Comparison of ENCODE assay signal across 8 cellular contexts in the genomic region with DNA sequence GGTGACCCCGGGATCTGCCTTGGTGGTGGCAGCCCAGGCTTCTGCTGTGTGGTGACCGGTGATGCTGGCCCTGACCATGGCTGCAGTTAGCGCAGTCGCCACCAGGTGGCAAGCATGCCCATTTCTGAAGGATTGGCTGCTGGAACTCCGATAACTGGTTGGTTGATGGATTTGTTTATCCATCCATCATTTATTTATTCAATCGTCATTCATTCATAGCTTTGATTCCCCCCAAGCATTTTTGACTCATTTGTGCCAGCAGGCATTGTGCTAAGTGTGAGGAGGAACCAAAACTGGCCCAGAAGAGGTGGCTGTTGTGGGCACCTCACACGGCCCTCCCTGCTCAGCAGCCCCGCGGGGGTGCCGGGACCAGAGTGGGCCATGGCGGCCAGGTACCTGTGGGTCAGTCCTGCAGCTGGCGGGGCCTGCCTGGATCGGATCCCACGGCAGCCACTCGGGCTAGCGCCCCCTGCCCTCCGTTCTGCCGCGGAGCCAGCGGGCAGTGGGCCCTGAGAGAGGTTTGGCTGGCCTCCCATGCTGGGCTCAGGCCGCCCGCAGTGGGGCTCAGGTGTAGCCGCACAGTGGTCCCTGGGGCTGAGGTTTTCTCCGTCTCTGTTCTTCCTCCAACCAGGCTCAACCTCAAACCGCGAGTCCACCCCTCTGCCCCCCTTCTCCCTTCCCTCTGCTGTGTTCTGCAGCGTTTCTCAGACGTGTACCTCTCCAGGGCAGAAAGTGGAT. TPM values are rescaled to one million over a fixed set of nuclear protein-coding genes. Genes with fewer than 3 reads are reported as not detected.
DNase-seq lines count a peak whose midpoint lies in the region; ATAC-seq, FAIRE-seq and TF ChIP-seq lines count a peak whose summit lies in the region.

No MANE protein-coding gene starts in this region.

- TF ChIP-seq CTCF in endothelial cell (IDR thresholded peaks at IDR 0.05; ENCODE audit: unreplicated experiment) (peak; percentile 96), mucosa of descending colon (IDR thresholded peaks at IDR 0.05) (peak; percentile 92)

- CTCF ChIA-PET in activated CD8-positive, alpha-beta memory T cell treated with anti-CD3 and anti-CD28 coated beads, Interleukin-2, amount 10 ng/mL, durations not matched to agents 7 days and 5 days (lab: Charles Lee), result interaction anchor here (0.6 to 9.0 kb wide), 12 partner anchors 9 to 280 kb away, joined by 3 to 149 read pairs (median 4); partner anchors contain the start of genes ITGA3 and PDK2

- DNase-seq in Ammon's horn (ENCODE audit: low spot score) (peak; percentile 84), H54 (ENCODE audit: insufficient read length, low spot score) (peak; percentile 75), NCI-H82 (lab: John Stamatoyannopoulos, UW) (peak; percentile 77), endothelial cell (ENCODE audit: low spot score) (peak; percentile 93), mucosa of descending colon (peak; percentile 76 to 96 (median 92))
- peak; percentile 79 for DNase-seq in activated CD8-positive, alpha-beta memory T cell treated with anti-CD3 and anti-CD28 coated beads, Interleukin-2, amount 10 ng/mL, durations not matched to agents 7 days and 5 days
- peak; percentile 48 to 69 for DNase-seq in stimulated activated CD8-positive, alpha-beta memory T cell treated with anti-CD3 and anti-CD28 coated beads, Interleukin-2, amount 100 ng/mL, for 1 hour (ENCODE audit: low read depth in 2 of 2)

- ATAC-seq in activated CD8-positive, alpha-beta memory T cell treated with anti-CD3 and anti-CD28 coated beads, Interleukin-2, amount 10 ng/mL, durations not matched to agents 7 days and 5 days, result peak; percentile 74
- peak; percentile 96 for ATAC-seq in mucosa of descending colon
- ATAC-seq in HG03565 (IDR thresholded peaks at IDR 0.05; ENCODE audit: unreplicated experiment), result no peak

- no peaks in the 10 kb centered on the region for H3K36me3 ChIP-seq in mucosa of descending colon (ENCODE audit: low read depth)

- intact Hi-C loops in mucosa of descending colon (cut with DNase I, micrococcal nuclease), result loop anchor here (2.0 to 5.0 kb wide), 2 partner anchors 60 to 65 kb away; no protein-coding TSS in a partner anchor

- H3K4me3 Mint-ChIP-seq in activated CD8-positive, alpha-beta memory T cell treated with anti-CD3 and anti-CD28 coated beads, Interleukin-2, amount 10 ng/mL, durations not matched to agents 7 days and 5 days, result no peak overlapping the region
- no peak overlapping the region for H3K4me3 Mint-ChIP-seq in endothelial cell (ENCODE audit: unreplicated experiment)

- H3K9me3 Mint-ChIP-seq in activated CD8-positive, alpha-beta memory T cell treated with anti-CD3 and anti-CD28 coated beads, Interleukin-2, amount 10 ng/mL, durations not matched to agents 7 days and 5 days (ENCODE audit: low read depth), result peaks cover 3% of the 10 kb centered on the region
- H3K9me3 Mint-ChIP-seq in endothelial cell (ENCODE audit: unreplicated experiment), result no peaks in the 10 kb centered on the region

- H3K4me3 ChIP-seq in mucosa of descending colon, result no peak overlapping the region

- H3K27me3 Mint-ChIP-seq in activated CD8-positive, alpha-beta memory T cell treated with anti-CD3 and anti-CD28 coated beads, Interleukin-2, amount 10 ng/mL, durations not matched to agents 7 days and 5 days, result peaks cover 26% of the 10 kb centered on the region
- H3K27me3 Mint-ChIP-seq in endothelial cell (ENCODE audit: unreplicated experiment), result peaks cover 7% of the 10 kb centered on the region

- no peak overlapping the region for H3K27ac Mint-ChIP-seq in activated CD8-positive, alpha-beta memory T cell treated with anti-CD3 and anti-CD28 coated beads, Interleukin-2, amount 10 ng/mL, durations not matched to agents 7 days and 5 days
- H3K27ac Mint-ChIP-seq in endothelial cell (ENCODE audit: unreplicated experiment), result no peak overlapping the region

- no peaks in the 10 kb centered on the region for H3K36me3 Mint-ChIP-seq in activated CD8-positive, alpha-beta memory T cell treated with anti-CD3 and anti-CD28 coated beads, Interleukin-2, amount 10 ng/mL, durations not matched to agents 7 days and 5 days
- H3K36me3 Mint-ChIP-seq in endothelial cell (ENCODE audit: low read depth, unreplicated experiment), result no peaks in the 10 kb centered on the region

- no peaks in the 10 kb centered on the region for H3K9me3 ChIP-seq in mucosa of descending colon

- no peak for FAIRE-seq in H54 (lab: Jason Lieb, UNC)

- peaks cover 14% of the 10 kb centered on the region for H3K4me1 Mint-ChIP-seq in activated CD8-positive, alpha-beta memory T cell treated with anti-CD3 and anti-CD28 coated beads, Interleukin-2, amount 10 ng/mL, durations not matched to agents 7 days and 5 days
- peaks cover 17% of the 10 kb centered on the region for H3K4me1 Mint-ChIP-seq in endothelial cell (ENCODE audit: unreplicated experiment)

- H3K4me1 ChIP-seq in mucosa of descending colon (ENCODE audit: low read depth), result no peaks in the 10 kb centered on the region

- TF ChIP-seq POLR2A in H54 (IDR thresholded peaks at IDR 0.05; ENCODE audit: low read depth, low read length), result no peak

RNA-seq across cellular contexts. Expression of gene ITGA3, which starts 28.8 kb away (rescaled TPM):
- 10 to 100 TPM; 10.3 to 11.3 TPM for total RNA-seq in activated CD8-positive, alpha-beta memory T cell treated with anti-CD3 and anti-CD28 coated beads, Interleukin-2, amount 10 ng/mL, durations not matched to agents 7 days and 5 days
- 5.0 TPM for total RNA-seq in endothelial cell (ENCODE audit: unreplicated experiment)
- 100 to 1,000 TPM; 108 to 170 (median 108) TPM for total RNA-seq in mucosa of descending colon

RNA-seq across cellular contexts. Expression of gene DLX3, which starts 32.0 kb away (rescaled TPM):
- total RNA-seq in activated CD8-positive, alpha-beta memory T cell treated with anti-CD3 and anti-CD28 coated beads, Interleukin-2, amount 10 ng/mL, durations not matched to agents 7 days and 5 days, result not detected
- total RNA-seq in endothelial cell (ENCODE audit: unreplicated experiment), result 0.13 TPM
- total RNA-seq in mucosa of descending colon, result under 1 TPM in 1 of 3 donors, not detected in 2; 0.22 TPM

RNA-seq across cellular contexts. Expression of gene DLX4, which starts 58.1 kb away (rescaled TPM):
- total RNA-seq in activated CD8-positive, alpha-beta memory T cell treated with anti-CD3 and anti-CD28 coated beads, Interleukin-2, amount 10 ng/mL, durations not matched to agents 7 days and 5 days, result under 1 TPM in 1 of 2 experiments, not detected in 1; 0.23 TPM
- total RNA-seq in endothelial cell (ENCODE audit: unreplicated experiment) (0.36 TPM), mucosa of descending colon (under 1 TPM; 0.14 to 0.60 (median 0.24) TPM)

Comparison
In these comparisons a context has a peak if more than half of its experiments do, and no peak if none do; other contexts are left out.
1. RNA of gene ITGA3, which starts 28.8 kb away (total RNA-seq): 108 to 170 TPM in mucosa of descending colon; 10.3 to 11.3 TPM in activated CD8-positive, alpha-beta memory T cell treated with anti-CD3 and anti-CD28 coated beads, Interleukin-2, amount 10 ng/mL, durations not matched to agents 7 days and 5 days and 5.0 TPM in endothelial cell (single experiment); every median in the first group is over 4 times any median in the second.
2. Peak in every context shown above with its lines, with median percentiles within 50 percentile points of each other: DNase-seq.